ENCODE assay signal across 8 cellular contexts in the genomic region with DNA sequence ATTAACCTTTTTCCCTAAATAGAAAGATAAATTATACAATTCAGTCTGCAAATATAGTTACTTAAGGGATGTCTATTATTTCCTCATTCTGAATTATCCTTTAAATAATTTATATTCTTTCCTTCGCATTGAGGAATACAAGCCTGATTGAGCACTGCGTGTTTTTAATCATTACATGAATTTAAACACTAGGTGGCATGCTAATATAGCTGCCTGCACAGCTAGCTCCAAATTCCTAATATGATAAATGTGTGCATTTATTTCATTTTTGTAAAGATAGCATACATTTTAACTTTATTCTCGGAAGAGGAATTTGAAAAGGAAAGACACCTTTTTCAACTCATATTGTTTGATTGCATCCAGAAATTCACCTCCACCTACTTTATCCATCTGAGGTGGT.
DNase-seq lines count a peak whose midpoint lies in the region; ATAC-seq, FAIRE-seq and TF ChIP-seq lines count a peak whose summit lies in the region.
"Not testable (repeated sequence)": the region's sequence is repeated elsewhere in the genome, so short reads cannot be mapped to it uniquely, and the experiment has no call there.

No MANE protein-coding gene starts in this region.

- peak in 1 of 2 experiments; percentile 52; a peak in 3 of 4 replicates for TF ChIP-seq RAD21 in K562 (CRISPR knock-in tag; conservative IDR thresholded peaks at IDR 0.05 in 1 of 2, IDR thresholded peaks at IDR 0.05 in 1 of 2)

- 0% methylated on average over 3 of the region's 3 CpGs for WGBS in K562 (ENCODE audit: insufficient coverage, low coverage, missing lambda C conversion rate)

- H3K9me3 ChIP-seq in Loucy (ENCODE audit: insufficient read depth, low read depth, low read length); K562 (replicated peaks; ENCODE audit: control insufficient read depth, insufficient read depth, low read depth, low read length); left ventricle myocardium inferior (replicated peaks); neural progenitor cell (ENCODE audit: low read depth): not testable (repeated sequence)

- H3K27me3 ChIP-seq in Loucy (ENCODE audit: insufficient read depth, low read length, poor library complexity, severe bottlenecking); K562 (ENCODE audit: control insufficient read depth in 2 of 2, insufficient read depth in 2 of 2, low read length in 2 of 2); left ventricle myocardium inferior (ENCODE audit: low read depth); neural progenitor cell: not testable (repeated sequence)

- not testable (repeated sequence) for H3K9me1 ChIP-seq in K562 (ENCODE audit: control insufficient read depth, insufficient read depth, low read length)

- TF ChIP-seq POLR2A in K562 (conservative IDR thresholded peaks at IDR 0.05), result not testable (repeated sequence)

- H3F3A ChIP-seq in Loucy (ENCODE audit: low read depth), result not testable (repeated sequence)
- peaks cover 14% of the 10 kb centered on the region for H3F3A ChIP-seq in neural progenitor cell (ENCODE audit: low read depth)

- not testable (repeated sequence) for H3K27ac Mint-ChIP-seq in neural progenitor cell

- not testable (repeated sequence) for H4K20me1 ChIP-seq in Loucy (ENCODE audit: insufficient read depth, low read length, poor library complexity, severe bottlenecking); K562 (replicated peaks; ENCODE audit: control insufficient read depth, insufficient read depth, low read length); neural progenitor cell (ENCODE audit: low read depth)

- in situ Hi-C loops in K562 (cut with MboI), result not testable (repeated sequence)

- H3K4me1 ChIP-seq in Loucy (ENCODE audit: insufficient read depth, low read length, poor library complexity, severe bottlenecking); K562 (replicated peaks in 1 of 2; ENCODE audit: control insufficient read depth in 2 of 2, insufficient read depth in 2 of 2, low read length in 2 of 2); left ventricle myocardium inferior; neural progenitor cell: not testable (repeated sequence)

- H3K4me2 ChIP-seq in Loucy (ENCODE audit: low read depth, low read length, poor library complexity, severe bottlenecking); K562 (ENCODE audit: insufficient read depth, low read length); neural progenitor cell: not testable (repeated sequence)

- not testable (repeated sequence) for H3K4me3 Mint-ChIP-seq in neural progenitor cell

- TF ChIP-seq EP300 in K562 (IDR thresholded peaks at IDR 0.05; ENCODE audit: low read length), result not testable (repeated sequence)

- POLR2A ChIA-PET in RWPE1 (lab: Yijun Ruan, JAX; ENCODE audit: low non-redundant PET), result not testable (repeated sequence)
- POLR2A ChIA-PET in K562 (lab: Yijun Ruan, JAX), result interaction anchor here (0.6 kb wide), 1 partner anchor 170 kb away, joined by 3 read pairs; no protein-coding TSS in a partner anchor

- H2AFZ ChIP-seq in Loucy (ENCODE audit: low read length); K562 (ENCODE audit: low read depth, low read length); neural progenitor cell (replicated peaks): not testable (repeated sequence)

- not testable (repeated sequence) for H3K79me2 ChIP-seq in Loucy (ENCODE audit: insufficient read depth, low read length); K562 (ENCODE audit: control insufficient read depth, insufficient read depth, low read length); neural progenitor cell (ENCODE audit: low read depth)

- H3K9me3 Mint-ChIP-seq in neural progenitor cell, result not testable (repeated sequence)

- H3K36me3 Mint-ChIP-seq in neural progenitor cell, result not testable (repeated sequence)

- TF ChIP-seq CTCF in Loucy (conservative IDR thresholded peaks at IDR 0.05; ENCODE audit: low read length) (peak; percentile 44), RWPE1 (conservative IDR thresholded peaks at IDR 0.05; ENCODE audit: low read depth) (peak; percentile 51), K562 (IDR thresholded peaks at IDR 0.05 in 2 of 3, conservative IDR thresholded peaks at IDR 0.05 in 1 of 3; ENCODE audit: insufficient read depth in 2 of 3, low read depth in 1 of 3, low read length in 3 of 3) (peak in 2 of 3 experiments; percentile 18 to 22; a peak in 2 of 6 replicates), left ventricle myocardium inferior (IDR thresholded peaks at IDR 0.05; ENCODE audit: borderline replicate concordance) (peak; percentile 44), neural progenitor cell (IDR thresholded peaks at IDR 0.05) (peak; percentile 59)

- CTCF ChIA-PET in RWPE1 (lab: Yijun Ruan, JAX), result interaction anchor here (0.6 to 1.0 kb wide), 5 partner anchors 52 to 455 kb away, joined by 3 to 4 read pairs (median 3); no protein-coding TSS in a partner anchor
- CTCF ChIA-PET in K562 (lab: Yijun Ruan, JAX; ENCODE audit: low intra/inter-chr PET ratio), result not testable (repeated sequence)

- H3K27ac ChIP-seq in RWPE1; K562 (ENCODE audit: extremely low read depth, low read depth, low read length); left ventricle myocardium inferior (replicated peaks); neural progenitor cell: not testable (repeated sequence)

- intact Hi-C loops in K562 (cut with micrococcal nuclease), result loop anchor here (5.0 kb wide), 1 partner anchor 520 kb away; no protein-coding TSS in a partner anchor
- intact Hi-C loops in left ventricle myocardium inferior (cut with micrococcal nuclease), result not testable (repeated sequence)

- peaks cover 19% of the 10 kb centered on the region for H3K4me1 Mint-ChIP-seq in neural progenitor cell

- not testable (repeated sequence) for H3K27me3 Mint-ChIP-seq in neural progenitor cell (ENCODE audit: insufficient read depth, low read depth)

- H3K9ac ChIP-seq in Loucy (ENCODE audit: low read depth, low read length, poor library complexity, severe bottlenecking); K562 (ENCODE audit: insufficient read depth in 1 of 2, low read depth in 2 of 2, low read length in 2 of 2); neural progenitor cell: not testable (repeated sequence)

- H3K36me3 ChIP-seq in Loucy (ENCODE audit: insufficient read depth, low read length); K562 (ENCODE audit: control insufficient read depth, insufficient read depth, low read length); left ventricle myocardium inferior; neural progenitor cell: not testable (repeated sequence)

- not testable (repeated sequence) for BruUV-seq in K562 (replicated peaks; lab: Mats Ljungman, UMichigan)

- ATAC-seq in K562, result not testable (repeated sequence)

- peak; percentile 98 for FAIRE-seq in A204.1 (lab: Jason Lieb, UNC)
- not testable (repeated sequence) for FAIRE-seq in K562 (lab: Jason Lieb, UNC)
- FAIRE-seq in endometrium (lab: Jason Lieb, UNC), result peak; percentile 48

- not testable (repeated sequence) for H3K4me3 ChIP-seq in Loucy (ENCODE audit: low read length, poor library complexity, severe bottlenecking); K562; left ventricle myocardium inferior; neural progenitor cell

- H3K9me2 ChIP-seq in Loucy (replicated peaks; ENCODE audit: low read depth, low read length), result not testable (repeated sequence)

- DNase-seq in ELR (ENCODE audit: low read depth), result peak; percentile 6
- DNase-seq in RWPE1 (ENCODE audit: low spot score); K562 (ENCODE audit: extremely low read depth in 1 of 4, low spot score in 3 of 4); left ventricle myocardium inferior; neural progenitor cell (ENCODE audit: low spot score): not testable (repeated sequence)
